ENCODE assay signal across 8 cellular contexts in genomic region chr9:111524731-111525055, GRCh38. TPM values are rescaled to one million over a fixed set of nuclear protein-coding genes. Genes with fewer than 3 reads are reported as not detected.
DNase-seq lines count a peak whose midpoint lies in the region; ATAC-seq, FAIRE-seq and TF ChIP-seq lines count a peak whose summit lies in the region.
"Had no signal": no experiment of that assay in that cellular context is flagged by ENCODE, and none has a peak within 500 bp of the region (broad histone marks: within the 10 kb centered on the region; RNA-seq: fewer than 3 reads in every experiment).

No MANE protein-coding gene starts in this region.

- DNase-seq in HEK293T (ENCODE audit: extremely low spot score) (no peak), D721Med (ENCODE audit: insufficient read length, low spot score) (no peak)
- DNase-seq in activated T-helper 2 cell treated with anti-CD3 and anti-CD28 coated beads, Interferon-gamma antibody, Interleukin-2, Interleukin-4, amounts not matched to agents 10 μg/mL and 5 μg/mL and 100 μg/mL, durations not matched to agents 14 hours and 24 hours and 36 hours (ENCODE audit: low spot score), result no peak

- H3K4me1 Mint-ChIP-seq in activated T-helper 2 cell treated with anti-CD3 and anti-CD28 coated beads, Interferon-gamma antibody, Interleukin-2, Interleukin-4, amounts not matched to agents 10 μg/mL and 5 μg/mL and 100 μg/mL, durations not matched to agents 14 hours and 24 hours and 36 hours (ENCODE audit: low read depth), result peaks cover 22% of the 10 kb centered on the region
- peaks cover 20% of the 10 kb centered on the region for H3K4me1 Mint-ChIP-seq in stimulated activated memory B cell treated with anti-CD40 and anti-IgM and Interleukin-4, amounts not matched to agents 10 μg/mL and 1 μg/mL and 100 μg/mL, for 72 hours

- H3K27me3 ChIP-seq in iPS-20b (ENCODE audit: insufficient read depth, low read length), result no peaks in the 10 kb centered on the region

- H3K9me3 ChIP-seq in iPS-20b (ENCODE audit: insufficient read depth, low read depth, low read length), result no peaks in the 10 kb centered on the region

- peaks cover 20% of the 10 kb centered on the region for H3K36me3 ChIP-seq in iPS-20b (ENCODE audit: insufficient read depth, low read depth, low read length)

- no peak for ATAC-seq in stimulated activated memory B cell treated with anti-CD40 and anti-IgM and Interleukin-4, amounts not matched to agents 10 μg/mL and 1 μg/mL and 100 μg/mL, for 72 hours
- no peak for ATAC-seq in GM21723 (IDR thresholded peaks at IDR 0.05; ENCODE audit: unreplicated experiment)
- ATAC-seq in GM19023 (IDR thresholded peaks at IDR 0.05; ENCODE audit: unreplicated experiment), result no peak

- H3K36me3 Mint-ChIP-seq in activated T-helper 2 cell treated with anti-CD3 and anti-CD28 coated beads, Interferon-gamma antibody, Interleukin-2, Interleukin-4, amounts not matched to agents 10 μg/mL and 5 μg/mL and 100 μg/mL, durations not matched to agents 14 hours and 24 hours and 36 hours (ENCODE audit: low read depth), result peaks cover 21% of the 10 kb centered on the region
- H3K36me3 Mint-ChIP-seq in stimulated activated memory B cell treated with anti-CD40 and anti-IgM and Interleukin-4, amounts not matched to agents 10 μg/mL and 1 μg/mL and 100 μg/mL, for 72 hours, result peaks cover 6% of the 10 kb centered on the region

- H3K4me3 Mint-ChIP-seq in activated T-helper 2 cell treated with anti-CD3 and anti-CD28 coated beads, Interferon-gamma antibody, Interleukin-2, Interleukin-4, amounts not matched to agents 10 μg/mL and 5 μg/mL and 100 μg/mL, durations not matched to agents 14 hours and 24 hours and 36 hours (ENCODE audit: low read depth), result peak overlapping the region; percentile 90
- H3K4me3 Mint-ChIP-seq in stimulated activated memory B cell treated with anti-CD40 and anti-IgM and Interleukin-4, amounts not matched to agents 10 μg/mL and 1 μg/mL and 100 μg/mL, for 72 hours, result peak overlapping the region; percentile 84

- peak overlapping the region; percentile 87; the same call in 1 of the 2 replicates for H3K9ac ChIP-seq in iPS-20b (ENCODE audit: low read depth, low read length)

- no peak for TF ChIP-seq CTCF in D721Med (IDR thresholded peaks at IDR 0.05; ENCODE audit: insufficient read depth, missing control alignments)

- H3K27ac ChIP-seq in iPS-20b (ENCODE audit: low read length), result no peak overlapping the region

- H3K27me3 Mint-ChIP-seq in activated T-helper 2 cell treated with anti-CD3 and anti-CD28 coated beads, Interferon-gamma antibody, Interleukin-2, Interleukin-4, amounts not matched to agents 10 μg/mL and 5 μg/mL and 100 μg/mL, durations not matched to agents 14 hours and 24 hours and 36 hours (ENCODE audit: low read depth), result no peaks in the 10 kb centered on the region
- peaks cover 26% of the 10 kb centered on the region for H3K27me3 Mint-ChIP-seq in stimulated activated memory B cell treated with anti-CD40 and anti-IgM and Interleukin-4, amounts not matched to agents 10 μg/mL and 1 μg/mL and 100 μg/mL, for 72 hours

- H3K9me3 Mint-ChIP-seq in activated T-helper 2 cell treated with anti-CD3 and anti-CD28 coated beads, Interferon-gamma antibody, Interleukin-2, Interleukin-4, amounts not matched to agents 10 μg/mL and 5 μg/mL and 100 μg/mL, durations not matched to agents 14 hours and 24 hours and 36 hours, result peaks cover 6% of the 10 kb centered on the region
- H3K9me3 Mint-ChIP-seq in stimulated activated memory B cell treated with anti-CD40 and anti-IgM and Interleukin-4, amounts not matched to agents 10 μg/mL and 1 μg/mL and 100 μg/mL, for 72 hours, result no peaks in the 10 kb centered on the region

- intact Hi-C loops in activated T-helper 2 cell treated with anti-CD3 and anti-CD28 coated beads, Interferon-gamma antibody, Interleukin-2, Interleukin-4, amounts not matched to agents 10 μg/mL and 5 μg/mL and 100 μg/mL, durations not matched to agents 14 hours and 24 hours and 36 hours (cut with micrococcal nuclease), result loop anchor here (2.0 to 10.0 kb wide), 2 partner anchors 40 to 70 kb away; partner anchors contain the start of genes ECPAS and PTGR1

- POLR2A ChIA-PET in HEK293T (lab: Yijun Ruan, JAX), result interaction anchor here (0.6 to 1.8 kb wide), 9 partner anchors 9 to 47 kb away, joined by 3 to 8 read pairs (median 4); no protein-coding TSS in a partner anchor

- H3K27ac Mint-ChIP-seq in activated T-helper 2 cell treated with anti-CD3 and anti-CD28 coated beads, Interferon-gamma antibody, Interleukin-2, Interleukin-4, amounts not matched to agents 10 μg/mL and 5 μg/mL and 100 μg/mL, durations not matched to agents 14 hours and 24 hours and 36 hours, result no peak overlapping the region
- H3K27ac Mint-ChIP-seq in stimulated activated memory B cell treated with anti-CD40 and anti-IgM and Interleukin-4, amounts not matched to agents 10 μg/mL and 1 μg/mL and 100 μg/mL, for 72 hours, result no peak overlapping the region

- CTCF ChIA-PET in HEK293T (lab: Yijun Ruan, JAX), result interaction anchor here (0.7 to 1.3 kb wide), 2 partner anchors 12 to 60 kb away, joined by 3 read pairs; no protein-coding TSS in a partner anchor

- peaks cover 38% of the 10 kb centered on the region; the same call in 1 of the 2 replicates for H3K4me1 ChIP-seq in iPS-20b (ENCODE audit: insufficient read depth, low read length)

- peak overlapping the region; percentile 83 for H3K4me3 ChIP-seq in iPS-20b (ENCODE audit: low read length)

- FAIRE-seq in D721Med (lab: Jason Lieb, UNC), result no peak
- FAIRE-seq: endometrium had no signal

TF ChIP-seq in HEK293T, 16 proteins besides CTCF, POLR2A, EP300 and RAD21:
- TF ChIP-seq L3MBTL2 (conservative IDR thresholded peaks at IDR 0.05) (peak; percentile 54), NFRKB (IDR thresholded peaks at IDR 0.05) (no peak), LEF1 (IDR thresholded peaks at IDR 0.05; ENCODE audit: borderline replicate concordance) (no peak), CTBP1 (IDR thresholded peaks at IDR 0.05; ENCODE audit: borderline replicate concordance) (no peak), PKNOX1 (IDR thresholded peaks at IDR 0.05) (no peak)

RNA-seq across cellular contexts. Expression of gene ZNF483, which starts 0.3 kb away (rescaled TPM):
- 3.1 and 3.2 TPM in 2 replicates for total RNA-seq in activated T-helper 2 cell treated with anti-CD3 and anti-CD28 coated beads, Interferon-gamma antibody, Interleukin-2, Interleukin-4, amounts not matched to agents 10 μg/mL and 5 μg/mL and 100 μg/mL, durations not matched to agents 14 hours and 24 hours and 36 hours

RNA-seq across cellular contexts. Expression of gene ECPAS, which starts 40.5 kb away (rescaled TPM):
- 96.8 and 107 TPM in 2 replicates for total RNA-seq in activated T-helper 2 cell treated with anti-CD3 and anti-CD28 coated beads, Interferon-gamma antibody, Interleukin-2, Interleukin-4, amounts not matched to agents 10 μg/mL and 5 μg/mL and 100 μg/mL, durations not matched to agents 14 hours and 24 hours and 36 hours
